ENCODE assay signal across 14 cellular contexts in the genomic region with DNA sequence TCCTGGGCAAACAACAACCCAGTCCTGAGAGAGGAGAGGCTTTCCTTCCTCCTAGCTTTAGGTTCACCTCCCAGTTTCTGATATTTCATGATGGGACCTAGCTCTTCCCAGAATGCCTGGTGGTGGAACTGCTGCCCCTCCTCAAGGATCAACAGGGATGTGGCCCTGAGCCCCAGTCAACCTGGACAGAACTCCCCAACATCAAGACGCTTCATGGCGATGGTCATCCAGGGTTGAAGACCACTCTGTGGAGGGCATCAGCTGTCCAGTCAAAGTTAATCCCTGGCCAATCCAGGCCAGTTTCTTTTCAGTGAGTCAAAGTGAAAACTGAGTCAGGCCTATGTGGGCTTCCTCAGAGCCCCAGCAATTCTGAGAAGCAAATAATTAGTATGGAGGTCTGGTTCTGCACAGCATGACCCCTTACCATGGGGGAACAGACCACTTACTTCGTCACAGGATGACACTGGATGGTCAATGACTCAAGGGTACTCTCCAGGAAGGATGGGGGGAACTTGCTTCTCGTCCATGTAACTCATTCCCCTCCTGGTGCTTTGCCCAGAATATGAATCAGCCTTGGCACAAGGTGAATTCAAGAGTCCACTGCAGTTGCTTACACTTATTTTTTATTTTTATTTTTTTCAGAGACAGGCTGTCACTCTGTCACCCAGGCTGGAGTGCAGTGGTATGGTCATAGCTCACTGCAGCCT. TPM values are rescaled to one million over a fixed set of nuclear protein-coding genes. Genes with fewer than 3 reads are reported as not detected.
DNase-seq lines count a peak whose midpoint lies in the region; ATAC-seq, FAIRE-seq and TF ChIP-seq lines count a peak whose summit lies in the region.
"Had no signal": no experiment of that assay in that cellular context is flagged by ENCODE, and none has a peak within 500 bp of the region (broad histone marks: within the 10 kb centered on the region; RNA-seq: fewer than 3 reads in every experiment).

No MANE protein-coding gene starts in this region.

- peak; percentile 13 for FAIRE-seq in HTR-8/SVneo (lab: Jason Lieb, UNC)
- FAIRE-seq: TTC549 had no signal

- H3K27me3 ChIP-seq in mammary epithelial cell (ENCODE audit: insufficient read depth, low read length) = no peaks in the 10 kb centered on the region
- H3K27me3 ChIP-seq in right lobe of liver = no peaks in the 10 kb centered on the region
- H3K27me3 ChIP-seq: sigmoid colon had no signal

- H3K79me2 ChIP-seq in mammary epithelial cell (ENCODE audit: insufficient read depth, low read length) = no peaks in the 10 kb centered on the region

- H3K4me2 ChIP-seq in mammary epithelial cell (ENCODE audit: insufficient read depth, low read depth, low read length) = no peak overlapping the region

- H3K36me3 ChIP-seq in mammary epithelial cell (ENCODE audit: insufficient read depth, low read length) (no peaks in the 10 kb centered on the region), right lobe of liver (no peaks in the 10 kb centered on the region)
- H3K36me3 ChIP-seq: sigmoid colon had no signal

- in situ Hi-C loops in mammary epithelial cell (cut with MboI; ENCODE audit: low sequenced_read_pairs in 2 of 2) = no loop called here

- no peaks in the 10 kb centered on the region for H4K20me1 ChIP-seq in mammary epithelial cell (ENCODE audit: insufficient read depth, low read length)

- H3K9me3 ChIP-seq in mammary epithelial cell (replicated peaks; ENCODE audit: insufficient read depth, low read length) = no peaks in the 10 kb centered on the region
- no peaks in the 10 kb centered on the region for H3K9me3 ChIP-seq in right lobe of liver
- H3K9me3 ChIP-seq: sigmoid colon had no signal

- H3K4me3 ChIP-seq in mammary epithelial cell (replicated peaks in 1 of 3; ENCODE audit: insufficient read depth in 1 of 3, low read depth in 2 of 3, low read length in 3 of 3) = no peak overlapping the region
- no peak overlapping the region for H3K4me3 ChIP-seq in right lobe of liver
- H3K4me3 ChIP-seq: sigmoid colon had no signal

- peaks cover 26% of the 10 kb centered on the region for H3K4me1 Mint-ChIP-seq in T-helper 2 cell treated with Interferon-gamma antibody and Interleukin-4, amounts not matched to agents 5 μg/mL and 100 μg/mL, for 36 hours (ENCODE audit: low read depth)

- intact Hi-C loops in mammary epithelial cell (cut with micrococcal nuclease) (no loop called here), posterior vena cava (cut with DNase I) (no loop called here), right lobe of liver (cut with DNase I) (no loop called here)

- no peak overlapping the region for H3K9ac ChIP-seq in mammary epithelial cell (ENCODE audit: insufficient read depth, low read length)

- no peak overlapping the region for H3K4me3 Mint-ChIP-seq in T-helper 2 cell treated with Interferon-gamma antibody and Interleukin-4, amounts not matched to agents 5 μg/mL and 100 μg/mL, for 36 hours

- H2AFZ ChIP-seq in mammary epithelial cell (ENCODE audit: low read depth, low read length) = no peak overlapping the region

- TF ChIP-seq POLR2A in right lobe of liver (IDR thresholded peaks at IDR 0.05) = no peak

- H3K27ac Mint-ChIP-seq in T-helper 2 cell treated with Interferon-gamma antibody and Interleukin-4, amounts not matched to agents 5 μg/mL and 100 μg/mL, for 36 hours = peak overlapping the region; percentile 36

- peak; percentile 65 for DNase-seq in T-helper 2 cell treated with Interferon-gamma antibody and Interleukin-4, amounts not matched to agents 5 μg/mL and 100 μg/mL, for 36 hours (ENCODE audit: low spot score)
- DNase-seq in T-helper 2 cell = no peak
- no peak for DNase-seq in HTR-8/SVneo (ENCODE audit: insufficient read length, low spot score)
- peak; percentile 79 for DNase-seq in mammary epithelial cell
- peak; percentile 64 for DNase-seq in posterior vena cava (ENCODE audit: low spot score)
- DNase-seq in NCI-H1694 treated with DMSO at 0.1 percent for 48 hours (lab: John Stamatoyannopoulos, UW) = no peak
- no peak for DNase-seq in NCI-H1105 (lab: John Stamatoyannopoulos, UW)
- no peak for DNase-seq in right lobe of liver
- DNase-seq: DMS53, NCI-H2081 treated with DMSO at 0.1 percent for 48 hours, sigmoid colon had no signal

- H3K27me3 Mint-ChIP-seq in T-helper 2 cell treated with Interferon-gamma antibody and Interleukin-4, amounts not matched to agents 5 μg/mL and 100 μg/mL, for 36 hours (ENCODE audit: low read depth) = no peaks in the 10 kb centered on the region

- no peak for TF ChIP-seq CTCF in mammary epithelial cell (conservative IDR thresholded peaks at IDR 0.05 in 1 of 2, IDR thresholded peaks at IDR 0.05 in 1 of 2; ENCODE audit: extremely low read depth in 1 of 2, insufficient read depth in 1 of 2, low read depth in 1 of 2, low read length in 2 of 2)
- TF ChIP-seq CTCF in right lobe of liver (IDR thresholded peaks at IDR 0.05) = no peak

- ATAC-seq in right lobe of liver = no peak

- dilution Hi-C loops in mammary epithelial cell (cut with HindIII; ENCODE audit: low sequenced_read_pairs) = no loop called here

- H3K4me1 ChIP-seq in mammary epithelial cell (ENCODE audit: insufficient read depth, low read length) (peaks cover 6% of the 10 kb centered on the region), right lobe of liver (no peaks in the 10 kb centered on the region)
- H3K4me1 ChIP-seq: sigmoid colon had no signal

- H3K36me3 Mint-ChIP-seq in T-helper 2 cell treated with Interferon-gamma antibody and Interleukin-4, amounts not matched to agents 5 μg/mL and 100 μg/mL, for 36 hours (ENCODE audit: low read depth) = no peaks in the 10 kb centered on the region

- H3K9me3 Mint-ChIP-seq in T-helper 2 cell treated with Interferon-gamma antibody and Interleukin-4, amounts not matched to agents 5 μg/mL and 100 μg/mL, for 36 hours = no peaks in the 10 kb centered on the region

- H3K27ac ChIP-seq in mammary epithelial cell (ENCODE audit: insufficient read depth, low read depth, low read length) (no peak overlapping the region), right lobe of liver (no peak overlapping the region)
- H3K27ac ChIP-seq: 22Rv1, sigmoid colon had no signal

- no TSS peak for BruUV-seq in mammary epithelial cell (replicated peaks; lab: Mats Ljungman, UMichigan)

- CTCF ChIA-PET in mammary epithelial cell (lab: Charles Lee; ENCODE audit: low non-redundant PET) = interaction anchor here (0.6 kb wide), 1 partner anchor 66 kb away, joined by 3 read pairs; a partner anchor contains a TSS

- 56% methylated on average over 4 of the region's 4 CpGs for WGBS in mammary epithelial cell (ENCODE audit: low coverage, missing lambda C conversion rate)
- 35% methylated on average over 2 of the region's 4 CpGs for WGBS in right lobe of liver (ENCODE audit: insufficient coverage, low coverage, low lambda C conversion rate, missing lambda C conversion rate)

RNA-seq across cellular contexts. Expression of a gene that starts 14.7 kb away (rescaled TPM):
- total RNA-seq in mammary epithelial cell = 10 to 100 TPM; 46.3 to 78.3 TPM
- polyA plus RNA-seq in mammary epithelial cell = 26.3 TPM
- polyA minus RNA-seq in mammary epithelial cell = 40.8 TPM
- total RNA-seq in posterior vena cava = 10 to 100 TPM; 18.1 to 21.9 TPM
- 10 to 100 TPM in 3 of 6 experiments, 1 to 10 TPM in 3; 7.0 to 13.8 (median 9.4) TPM for total RNA-seq in right lobe of liver

RNA-seq across cellular contexts. Expression of a gene that starts 41.7 kb away (rescaled TPM):
- total RNA-seq in mammary epithelial cell (10 to 100 TPM; 43.5 to 73.5 TPM), posterior vena cava (10 to 100 TPM; 38.2 to 40.1 TPM), right lobe of liver (10 to 100 TPM; 34.3 to 69.4 (median 38.6) TPM)
- 184 TPM for polyA plus RNA-seq in mammary epithelial cell
- polyA minus RNA-seq in mammary epithelial cell = 106 TPM

RNA-seq across cellular contexts. Expression of a gene that starts 41.8 kb away (rescaled TPM):
- total RNA-seq in mammary epithelial cell = 1 to 10 TPM in 1 of 2 donors, under 1 TPM in 1; 0.17 to 8.0 TPM
- polyA plus RNA-seq in mammary epithelial cell = 9.2 TPM
- 1.9 TPM for polyA minus RNA-seq in mammary epithelial cell
- total RNA-seq in posterior vena cava = 1 to 10 TPM in 1 of 2 donors, under 1 TPM in 1; 0.62 to 1.4 TPM
- 1 to 10 TPM in 1 of 6 experiments, under 1 TPM in 3, not detected in 2; 0.12 to 1.3 (median 0.66) TPM for total RNA-seq in right lobe of liver

RNA-seq across cellular contexts. Expression of a gene that starts 57.0 kb away (rescaled TPM):
- total RNA-seq in mammary epithelial cell (under 1 TPM in 1 of 2 donors, not detected in 1; under 0.01 TPM), posterior vena cava (under 1 TPM; 0.33 to 0.60 TPM), right lobe of liver (10 to 100 TPM in 1 of 6 experiments, 1 to 10 TPM in 5; 1.5 to 20.0 (median 8.7) TPM)
- 1.3 TPM for polyA plus RNA-seq in mammary epithelial cell
- polyA minus RNA-seq in mammary epithelial cell = 3.0 TPM
- total RNA-seq: dermis microvascular lymphatic vessel endothelial cell, sigmoid colon had no signal

Comparison
In these comparisons a context has a peak if more than half of its experiments do, and no peak if none do; other contexts are left out.
1. DNase-seq: peak in T-helper 2 cell treated with Interferon-gamma antibody and Interleukin-4, amounts not matched to agents 5 μg/mL and 100 μg/mL, for 36 hours (single experiment), mammary epithelial cell (single experiment) and posterior vena cava (single experiment); none in T-helper 2 cell (0 of 5), HTR-8/SVneo (single experiment), NCI-H1694 treated with DMSO at 0.1 percent for 48 hours (single experiment), NCI-H1105 (single experiment) and right lobe of liver (0 of 3).